In genomic region chr16:53626161-53626560, GRCh38 we compare ENCODE assay signal across 21 cellular contexts.
DNase-seq lines count a peak whose midpoint lies in the region; ATAC-seq, FAIRE-seq and TF ChIP-seq lines count a peak whose summit lies in the region.
"Had no signal": no experiment of that assay in that cellular context is flagged by ENCODE, and none has a peak within 500 bp of the region (broad histone marks: within the 10 kb centered on the region; RNA-seq: fewer than 3 reads in every experiment).

No MANE protein-coding gene starts in this region.

- TF ChIP-seq EP300 in sigmoid colon (IDR thresholded peaks at IDR 0.05): no peak

- H3K4me2 ChIP-seq in Karpas-422 (ENCODE audit: low read depth, low read length, poor library complexity, severe bottlenecking): peak overlapping the region; percentile 76
- H3K4me2 ChIP-seq: KMS-11 had no signal

- H3K79me2 ChIP-seq in Karpas-422 (ENCODE audit: low read length): no peaks in the 10 kb centered on the region

- FAIRE-seq in islet of Langerhans (lab: Jason Lieb, UNC): peak; percentile 27

- no peak for ATAC-seq in GM21526 (IDR thresholded peaks at IDR 0.05; ENCODE audit: low FRiP score, unreplicated experiment)
- ATAC-seq: Panc1 had no signal

- H3K36me3 ChIP-seq in Karpas-422 (ENCODE audit: insufficient read depth, low read length) (no peaks in the 10 kb centered on the region), sigmoid colon (no peaks in the 10 kb centered on the region)

- WGBS in sigmoid colon, 2 donors: 85 to 91% methylated on average over 4 of the region's 4 CpGs

- H3K9ac ChIP-seq in Karpas-422 (ENCODE audit: low read length): 0 out of 2 replicates have a peak overlapping the region, but pooled peaks have one; percentile 6
- H3K9ac ChIP-seq: GM23248, KMS-11 had no signal

- H3K4me1 ChIP-seq in Karpas-422 (ENCODE audit: low read length): peaks cover 74% of the 10 kb centered on the region
- peaks cover 0 to 9% (median 3%) of the 10 kb centered on the region in 4 donors for H3K4me1 ChIP-seq in sigmoid colon

- no peaks in the 10 kb centered on the region for H3K9me3 ChIP-seq in Karpas-422 (ENCODE audit: low read length)
- no peaks in the 10 kb centered on the region for H3K9me3 ChIP-seq in sigmoid colon

- H3K9me2 ChIP-seq in Karpas-422 (replicated peaks; ENCODE audit: insufficient read depth, low read length): no peaks in the 10 kb centered on the region

- DNase-seq in Karpas-422: no peak
- DNase-seq in dermis microvascular lymphatic vessel endothelial cell (ENCODE audit: low read depth in 2 of 2): peak; percentile 77 to 85
- no peak for DNase-seq in HuH-7.5 (ENCODE audit: low spot score)
- DNase-seq in sigmoid colon: no peak
- DNase-seq: C1 segment of cervical spinal cord; CD4-positive, alpha-beta memory T cell; DMS 273 treated with DMSO at 0.1 percent for 48 hours; DND-41; GM23248; H7; NCI-H1048; NCI-H1694; NCI-H2029 treated with DMSO at 0.1 percent for 48 hours; NCI-H345; NCI-H510A treated with DMSO at 0.1 percent for 48 hours had no signal

- no peaks in the 10 kb centered on the region for H4K20me1 ChIP-seq in Karpas-422 (ENCODE audit: insufficient read depth, low read depth, low read length)

- H2AFZ ChIP-seq in Karpas-422 (ENCODE audit: low read length): no peak overlapping the region
- H2AFZ ChIP-seq: GM23248 had no signal

- H3K27ac ChIP-seq in 22Rv1: peak overlapping the region; percentile 96
- H3K27ac ChIP-seq in Karpas-422 (ENCODE audit: low read length): peak overlapping the region; percentile 98
- no peak overlapping the region for H3K27ac ChIP-seq in sigmoid colon
- H3K27ac ChIP-seq: GM23248, KMS-11, RWPE1 had no signal

- H3K27me3 ChIP-seq in Karpas-422 (ENCODE audit: low read length) (no peaks in the 10 kb centered on the region), sigmoid colon (no peaks in the 10 kb centered on the region)

- intact Hi-C loops in sigmoid colon (cut with DNase I): no loop called here

- TF ChIP-seq POLR2A in sigmoid colon (IDR thresholded peaks at IDR 0.05): no peak

- no peak overlapping the region for H3K4me3 ChIP-seq in Karpas-422 (ENCODE audit: low read length)
- no peak overlapping the region for H3K4me3 ChIP-seq in sigmoid colon
- H3K4me3 ChIP-seq: GM23248 had no signal

- no peak for TF ChIP-seq CTCF in 22Rv1 (IDR thresholded peaks at IDR 0.05)
- TF ChIP-seq CTCF in sigmoid colon (IDR thresholded peaks at IDR 0.05): no peak

Comparison
In these comparisons a context has a peak if more than half of its experiments do, and no peak if none do; other contexts are left out.
1. H3K27ac ChIP-seq: peak in 22Rv1 (single experiment) and Karpas-422 (single experiment); none in sigmoid colon (0 of 4).
2. DNase-seq: peak in dermis microvascular lymphatic vessel endothelial cell (2 of 2); none in Karpas-422 (single experiment), HuH-7.5 (single experiment) and sigmoid colon (single experiment).